Comparison of ENCODE assay signal across 1 cellular context in the genomic region with DNA sequence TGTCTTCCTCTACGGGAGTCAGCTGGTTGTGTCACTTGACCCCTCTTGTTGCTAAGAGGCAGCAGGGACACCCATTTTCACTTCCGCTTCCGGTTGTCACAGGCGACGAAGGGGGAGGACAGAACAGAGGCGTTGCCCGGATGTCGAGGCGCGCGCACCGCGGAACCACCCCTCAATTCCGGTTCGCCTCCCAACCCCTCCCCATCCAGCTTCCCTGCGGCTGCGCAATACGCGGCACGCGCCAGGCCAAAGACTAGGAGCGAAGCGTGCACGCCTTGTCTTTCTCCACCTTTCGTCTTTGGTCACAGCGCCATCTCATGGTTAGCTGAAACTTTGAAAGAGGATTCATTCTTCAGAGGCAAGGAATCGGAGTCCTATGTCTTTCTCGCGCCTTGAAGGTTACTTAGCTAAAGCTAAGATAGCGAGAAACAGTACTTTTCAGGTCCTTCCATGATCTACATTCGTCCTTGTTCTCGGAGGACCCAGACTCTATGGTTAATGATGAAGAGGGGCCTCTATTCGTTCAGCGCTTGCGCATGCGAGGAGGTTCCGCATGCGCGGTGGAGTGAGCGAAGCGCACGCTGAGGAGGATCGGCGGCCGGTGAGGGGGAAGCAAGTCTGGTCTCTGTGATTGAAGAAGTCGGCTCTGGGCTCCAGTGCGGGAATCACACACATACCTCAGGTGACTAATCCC.
TF ChIP-seq lines count a peak whose summit lies in the region.

A gene (minus strand): TSS at position 30 of the 694 bp plus-strand sequence. CDS start 106 bp downstream, outside the sequence.
A gene (plus strand): TSS at position 554 of the 694 bp plus-strand sequence. CDS start 4,440 bp downstream, outside the sequence.

TF ChIP-seq in HepG2, 621 proteins besides CTCF, POLR2A, EP300 and RAD21 (continued from another document and continues in another):
- TF ChIP-seq, protein P1, sequence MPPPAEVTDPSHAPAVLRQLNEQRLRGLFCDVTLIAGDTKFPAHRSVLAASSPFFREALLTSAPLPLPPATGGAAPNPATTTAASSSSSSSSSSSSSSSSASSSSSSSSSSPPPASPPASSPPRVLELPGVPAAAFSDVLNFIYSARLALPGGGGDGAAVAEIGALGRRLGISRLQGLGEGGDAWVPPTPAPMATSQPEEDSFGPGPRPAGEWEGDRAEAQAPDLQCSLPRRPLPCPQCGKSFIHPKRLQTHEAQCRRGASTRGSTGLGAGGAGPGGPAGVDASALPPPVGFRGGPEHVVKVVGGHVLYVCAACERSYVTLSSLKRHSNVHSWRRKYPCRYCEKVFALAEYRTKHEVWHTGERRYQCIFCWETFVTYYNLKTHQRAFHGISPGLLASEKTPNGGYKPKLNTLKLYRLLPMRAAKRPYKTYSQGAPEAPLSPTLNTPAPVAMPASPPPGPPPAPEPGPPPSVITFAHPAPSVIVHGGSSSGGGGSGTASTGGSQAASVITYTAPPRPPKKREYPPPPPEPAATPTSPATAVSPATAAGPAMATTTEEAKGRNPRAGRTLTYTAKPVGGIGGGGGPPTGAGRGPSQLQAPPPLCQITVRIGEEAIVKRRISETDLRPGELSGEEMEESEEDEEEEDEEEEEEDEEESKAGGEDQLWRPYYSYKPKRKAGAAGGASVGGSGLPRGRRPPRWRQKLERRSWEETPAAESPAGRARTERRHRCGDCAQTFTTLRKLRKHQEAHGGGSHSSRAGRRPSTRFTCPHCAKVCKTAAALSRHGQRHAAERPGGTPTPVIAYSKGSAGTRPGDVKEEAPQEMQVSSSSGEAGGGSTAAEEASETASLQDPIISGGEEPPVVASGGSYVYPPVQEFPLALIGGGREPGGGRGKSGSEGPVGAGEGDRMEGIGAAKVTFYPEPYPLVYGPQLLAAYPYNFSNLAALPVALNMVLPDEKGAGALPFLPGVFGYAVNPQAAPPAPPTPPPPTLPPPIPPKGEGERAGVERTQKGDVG (CRISPR knock-in tag; IDR thresholded peaks at IDR 0.05; ENCODE audit: borderline replicate concordance) = no peak
- TF ChIP-seq ZNF792 (CRISPR knock-in tag; IDR thresholded peaks at IDR 0.05) (peak; percentile 46; the same call in 1 of the 2 replicates), GATAD2A (CRISPR knock-in tag; IDR thresholded peaks at IDR 0.05) (peak; percentile 24; the same call in 1 of the 2 replicates), ZNF879 (CRISPR knock-in tag; IDR thresholded peaks at IDR 0.05) (0 out of 2 replicates have a peak, but pooled peaks have one; percentile 18), ZNF598 (CRISPR knock-in tag; IDR thresholded peaks at IDR 0.05; ENCODE audit: borderline replicate concordance) (peak; percentile 64; the same call in 1 of the 2 replicates), ELF1 (CRISPR knock-in tag; IDR thresholded peaks at IDR 0.05) (peak; percentile 94), ISL2 (CRISPR knock-in tag; IDR thresholded peaks at IDR 0.05) (peak; percentile 70), ZNF44 (CRISPR knock-in tag; IDR thresholded peaks at IDR 0.05) (0 out of 2 replicates have a peak, but pooled peaks have one; percentile 22), HNRNPH1 (optimal IDR thresholded peaks at IDR 0.05; ENCODE audit: low read depth, low read length) (no peak), HDAC1 (CRISPR knock-in tag; IDR thresholded peaks at IDR 0.05) (peak; percentile 96), ZNF33A (CRISPR knock-in tag; IDR thresholded peaks at IDR 0.05; ENCODE audit: borderline replicate concordance) (no peak), KMT2B (CRISPR knock-in tag; IDR thresholded peaks at IDR 0.05) (peak; percentile 89; the same call in 1 of the 2 replicates), POLR2AphosphoS2 (IDR thresholded peaks at IDR 0.05; ENCODE audit: low read depth, low read length) (peak; percentile 30; the same call in 1 of the 2 replicates), SMAD3 (CRISPR knock-in tag; IDR thresholded peaks at IDR 0.05) (peak; percentile 20; the same call in 1 of the 2 replicates), CBX5 (CRISPR knock-in tag; IDR thresholded peaks at IDR 0.05; ENCODE audit: borderline replicate concordance) (peak; percentile 53), ZKSCAN1 (IDR thresholded peaks at IDR 0.05; ENCODE audit: low read length) (no peak), ZNF292 (CRISPR knock-in tag; IDR thresholded peaks at IDR 0.05; ENCODE audit: borderline replicate concordance, low read depth) (0 out of 2 replicates have a peak, but pooled peaks have one; percentile 30), RAD51 (IDR thresholded peaks at IDR 0.05; ENCODE audit: borderline replicate concordance) (peak; percentile 45), MEIS1 (CRISPR knock-in tag; IDR thresholded peaks at IDR 0.05; ENCODE audit: borderline replicate concordance) (peak; percentile 68; the same call in 1 of the 2 replicates), ZNF883 (CRISPR knock-in tag; IDR thresholded peaks at IDR 0.05; ENCODE audit: not compliant biosample characterization) (peak; percentile 23), RNF2 (conservative IDR thresholded peaks at IDR 0.05; ENCODE audit: low read depth) (peak; percentile 48; the same call in 1 of the 2 replicates), TEAD3 (CRISPR knock-in tag; optimal IDR thresholded peaks at IDR 0.05; ENCODE audit: borderline replicate concordance) (peak; percentile 43), SP2 (CRISPR knock-in tag; IDR thresholded peaks at IDR 0.05) (peak; percentile 77), KDM1A (CRISPR knock-in tag; IDR thresholded peaks at IDR 0.05) (no peak), RFXAP (CRISPR knock-in tag; IDR thresholded peaks at IDR 0.05; ENCODE audit: borderline replicate concordance) (peak; percentile 96), ZNF331 (CRISPR knock-in tag; IDR thresholded peaks at IDR 0.05) (peak; percentile 74; the same call in 1 of the 2 replicates), ARNTL (CRISPR knock-in tag; IDR thresholded peaks at IDR 0.05) (peak; percentile 23; the same call in 1 of the 2 replicates), ATAD3A (CRISPR knock-in tag; IDR thresholded peaks at IDR 0.05) (no peak), KLF11 (CRISPR knock-in tag; IDR thresholded peaks at IDR 0.05) (no peak), JUN (CRISPR knock-in tag; IDR thresholded peaks at IDR 0.05) (0 out of 2 replicates have a peak, but pooled peaks have one; percentile 15)
- TF ChIP-seq, protein P2, sequence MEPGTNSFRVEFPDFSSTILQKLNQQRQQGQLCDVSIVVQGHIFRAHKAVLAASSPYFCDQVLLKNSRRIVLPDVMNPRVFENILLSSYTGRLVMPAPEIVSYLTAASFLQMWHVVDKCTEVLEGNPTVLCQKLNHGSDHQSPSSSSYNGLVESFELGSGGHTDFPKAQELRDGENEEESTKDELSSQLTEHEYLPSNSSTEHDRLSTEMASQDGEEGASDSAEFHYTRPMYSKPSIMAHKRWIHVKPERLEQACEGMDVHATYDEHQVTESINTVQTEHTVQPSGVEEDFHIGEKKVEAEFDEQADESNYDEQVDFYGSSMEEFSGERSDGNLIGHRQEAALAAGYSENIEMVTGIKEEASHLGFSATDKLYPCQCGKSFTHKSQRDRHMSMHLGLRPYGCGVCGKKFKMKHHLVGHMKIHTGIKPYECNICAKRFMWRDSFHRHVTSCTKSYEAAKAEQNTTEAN (CRISPR knock-in tag; conservative IDR thresholded peaks at IDR 0.05) = peak; percentile 52; the same call in 1 of the 2 replicates
- TF ChIP-seq, protein P3, sequence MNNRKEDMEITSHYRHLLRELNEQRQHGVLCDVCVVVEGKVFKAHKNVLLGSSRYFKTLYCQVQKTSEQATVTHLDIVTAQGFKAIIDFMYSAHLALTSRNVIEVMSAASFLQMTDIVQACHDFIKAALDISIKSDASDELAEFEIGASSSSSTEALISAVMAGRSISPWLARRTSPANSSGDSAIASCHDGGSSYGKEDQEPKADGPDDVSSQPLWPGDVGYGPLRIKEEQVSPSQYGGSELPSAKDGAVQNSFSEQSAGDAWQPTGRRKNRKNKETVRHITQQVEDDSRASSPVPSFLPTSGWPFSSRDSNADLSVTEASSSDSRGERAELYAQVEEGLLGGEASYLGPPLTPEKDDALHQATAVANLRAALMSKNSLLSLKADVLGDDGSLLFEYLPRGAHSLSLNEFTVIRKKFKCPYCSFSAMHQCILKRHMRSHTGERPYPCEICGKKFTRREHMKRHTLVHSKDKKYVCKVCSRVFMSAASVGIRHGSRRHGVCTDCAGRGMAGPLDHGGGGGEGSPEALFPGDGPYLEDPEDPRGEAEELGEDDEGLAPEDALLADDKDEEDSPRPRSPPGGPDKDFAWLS (CRISPR knock-in tag; IDR thresholded peaks at IDR 0.05; ENCODE audit: borderline replicate concordance) = no peak
- TF ChIP-seq, protein P4, sequence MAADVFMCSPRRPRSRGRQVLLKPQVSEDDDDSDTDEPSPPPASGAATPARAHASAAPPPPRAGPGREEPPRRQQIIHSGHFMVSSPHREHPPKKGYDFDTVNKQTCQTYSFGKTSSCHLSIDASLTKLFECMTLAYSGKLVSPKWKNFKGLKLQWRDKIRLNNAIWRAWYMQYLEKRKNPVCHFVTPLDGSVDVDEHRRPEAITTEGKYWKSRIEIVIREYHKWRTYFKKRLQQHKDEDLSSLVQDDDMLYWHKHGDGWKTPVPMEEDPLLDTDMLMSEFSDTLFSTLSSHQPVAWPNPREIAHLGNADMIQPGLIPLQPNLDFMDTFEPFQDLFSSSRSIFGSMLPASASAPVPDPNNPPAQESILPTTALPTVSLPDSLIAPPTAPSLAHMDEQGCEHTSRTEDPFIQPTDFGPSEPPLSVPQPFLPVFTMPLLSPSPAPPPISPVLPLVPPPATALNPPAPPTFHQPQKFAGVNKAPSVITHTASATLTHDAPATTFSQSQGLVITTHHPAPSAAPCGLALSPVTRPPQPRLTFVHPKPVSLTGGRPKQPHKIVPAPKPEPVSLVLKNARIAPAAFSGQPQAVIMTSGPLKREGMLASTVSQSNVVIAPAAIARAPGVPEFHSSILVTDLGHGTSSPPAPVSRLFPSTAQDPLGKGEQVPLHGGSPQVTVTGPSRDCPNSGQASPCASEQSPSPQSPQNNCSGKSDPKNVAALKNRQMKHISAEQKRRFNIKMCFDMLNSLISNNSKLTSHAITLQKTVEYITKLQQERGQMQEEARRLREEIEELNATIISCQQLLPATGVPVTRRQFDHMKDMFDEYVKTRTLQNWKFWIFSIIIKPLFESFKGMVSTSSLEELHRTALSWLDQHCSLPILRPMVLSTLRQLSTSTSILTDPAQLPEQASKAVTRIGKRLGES (CRISPR knock-in tag; IDR thresholded peaks at IDR 0.05; ENCODE audit: borderline replicate concordance) = no peak
- TF ChIP-seq, protein P5, sequence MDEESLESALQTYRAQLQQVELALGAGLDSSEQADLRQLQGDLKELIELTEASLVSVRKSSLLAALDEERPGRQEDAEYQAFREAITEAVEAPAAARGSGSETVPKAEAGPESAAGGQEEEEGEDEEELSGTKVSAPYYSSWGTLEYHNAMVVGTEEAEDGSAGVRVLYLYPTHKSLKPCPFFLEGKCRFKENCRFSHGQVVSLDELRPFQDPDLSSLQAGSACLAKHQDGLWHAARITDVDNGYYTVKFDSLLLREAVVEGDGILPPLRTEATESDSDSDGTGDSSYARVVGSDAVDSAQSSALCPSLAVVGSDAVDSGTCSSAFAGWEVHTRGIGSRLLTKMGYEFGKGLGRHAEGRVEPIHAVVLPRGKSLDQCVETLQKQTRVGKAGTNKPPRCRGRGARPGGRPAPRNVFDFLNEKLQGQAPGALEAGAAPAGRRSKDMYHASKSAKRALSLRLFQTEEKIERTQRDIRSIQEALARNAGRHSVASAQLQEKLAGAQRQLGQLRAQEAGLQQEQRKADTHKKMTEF (CRISPR knock-in tag; IDR thresholded peaks at IDR 0.05) = peak; percentile 74
- TF ChIP-seq, protein P6, sequence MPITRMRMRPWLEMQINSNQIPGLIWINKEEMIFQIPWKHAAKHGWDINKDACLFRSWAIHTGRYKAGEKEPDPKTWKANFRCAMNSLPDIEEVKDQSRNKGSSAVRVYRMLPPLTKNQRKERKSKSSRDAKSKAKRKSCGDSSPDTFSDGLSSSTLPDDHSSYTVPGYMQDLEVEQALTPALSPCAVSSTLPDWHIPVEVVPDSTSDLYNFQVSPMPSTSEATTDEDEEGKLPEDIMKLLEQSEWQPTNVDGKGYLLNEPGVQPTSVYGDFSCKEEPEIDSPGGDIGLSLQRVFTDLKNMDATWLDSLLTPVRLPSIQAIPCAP (CRISPR knock-in tag; IDR thresholded peaks at IDR 0.05; ENCODE audit: low read depth) = no peak
- TF ChIP-seq, protein P7, sequence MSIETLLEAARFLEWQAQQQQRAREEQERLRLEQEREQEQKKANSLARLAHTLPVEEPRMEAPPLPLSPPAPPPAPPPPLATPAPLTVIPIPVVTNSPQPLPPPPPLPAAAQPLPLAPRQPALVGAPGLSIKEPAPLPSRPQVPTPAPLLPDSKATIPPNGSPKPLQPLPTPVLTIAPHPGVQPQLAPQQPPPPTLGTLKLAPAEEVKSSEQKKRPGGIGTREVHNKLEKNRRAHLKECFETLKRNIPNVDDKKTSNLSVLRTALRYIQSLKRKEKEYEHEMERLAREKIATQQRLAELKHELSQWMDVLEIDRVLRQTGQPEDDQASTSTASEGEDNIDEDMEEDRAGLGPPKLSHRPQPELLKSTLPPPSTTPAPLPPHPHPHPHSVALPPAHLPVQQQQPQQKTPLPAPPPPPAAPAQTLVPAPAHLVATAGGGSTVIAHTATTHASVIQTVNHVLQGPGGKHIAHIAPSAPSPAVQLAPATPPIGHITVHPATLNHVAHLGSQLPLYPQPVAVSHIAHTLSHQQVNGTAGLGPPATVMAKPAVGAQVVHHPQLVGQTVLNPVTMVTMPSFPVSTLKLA (IDR thresholded peaks at IDR 0.05) = peak; percentile 84
- TF ChIP-seq, protein P8, sequence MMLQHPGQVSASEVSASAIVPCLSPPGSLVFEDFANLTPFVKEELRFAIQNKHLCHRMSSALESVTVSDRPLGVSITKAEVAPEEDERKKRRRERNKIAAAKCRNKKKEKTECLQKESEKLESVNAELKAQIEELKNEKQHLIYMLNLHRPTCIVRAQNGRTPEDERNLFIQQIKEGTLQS (CRISPR knock-in tag; IDR thresholded peaks at IDR 0.05) = 0 out of 2 replicates have a peak, but pooled peaks have one; percentile 16
- TF ChIP-seq, protein P9, sequence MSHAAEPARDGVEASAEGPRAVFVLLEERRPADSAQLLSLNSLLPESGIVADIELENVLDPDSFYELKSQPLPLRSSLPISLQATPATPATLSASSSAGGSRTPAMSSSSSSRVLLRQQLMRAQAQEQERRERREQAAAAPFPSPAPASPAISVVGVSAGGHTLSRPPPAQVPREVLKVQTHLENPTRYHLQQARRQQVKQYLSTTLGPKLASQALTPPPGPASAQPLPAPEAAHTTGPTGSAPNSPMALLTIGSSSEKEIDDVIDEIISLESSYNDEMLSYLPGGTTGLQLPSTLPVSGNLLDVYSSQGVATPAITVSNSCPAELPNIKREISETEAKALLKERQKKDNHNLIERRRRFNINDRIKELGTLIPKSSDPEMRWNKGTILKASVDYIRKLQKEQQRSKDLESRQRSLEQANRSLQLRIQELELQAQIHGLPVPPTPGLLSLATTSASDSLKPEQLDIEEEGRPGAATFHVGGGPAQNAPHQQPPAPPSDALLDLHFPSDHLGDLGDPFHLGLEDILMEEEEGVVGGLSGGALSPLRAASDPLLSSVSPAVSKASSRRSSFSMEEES (CRISPR knock-in tag; IDR thresholded peaks at IDR 0.05) = peak; percentile 70
- TF ChIP-seq, protein P10, sequence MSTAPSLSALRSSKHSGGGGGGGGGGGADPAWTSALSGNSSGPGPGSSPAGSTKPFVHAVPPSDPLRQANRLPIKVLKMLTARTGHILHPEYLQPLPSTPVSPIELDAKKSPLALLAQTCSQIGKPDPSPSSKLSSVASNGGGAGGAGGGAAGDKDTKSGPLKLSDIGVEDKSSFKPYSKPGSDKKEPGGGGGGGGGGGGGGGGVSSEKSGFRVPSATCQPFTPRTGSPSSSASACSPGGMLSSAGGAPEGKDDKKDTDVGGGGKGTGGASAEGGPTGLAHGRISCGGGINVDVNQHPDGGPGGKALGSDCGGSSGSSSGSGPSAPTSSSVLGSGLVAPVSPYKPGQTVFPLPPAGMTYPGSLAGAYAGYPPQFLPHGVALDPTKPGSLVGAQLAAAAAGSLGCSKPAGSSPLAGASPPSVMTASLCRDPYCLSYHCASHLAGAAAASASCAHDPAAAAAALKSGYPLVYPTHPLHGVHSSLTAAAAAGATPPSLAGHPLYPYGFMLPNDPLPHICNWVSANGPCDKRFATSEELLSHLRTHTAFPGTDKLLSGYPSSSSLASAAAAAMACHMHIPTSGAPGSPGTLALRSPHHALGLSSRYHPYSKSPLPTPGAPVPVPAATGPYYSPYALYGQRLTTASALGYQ (CRISPR knock-in tag; IDR thresholded peaks at IDR 0.05) = peak; percentile 68; the same call in 1 of the 2 replicates
